ENCODE assay signal across 9 cellular contexts in genomic region chr2:113858764-113859163, GRCh38. TPM values are rescaled to one million over a fixed set of nuclear protein-coding genes. Genes with fewer than 3 reads are reported as not detected.
DNase-seq lines count a peak whose midpoint lies in the region; ATAC-seq and TF ChIP-seq lines count a peak whose summit lies in the region.
"Had no signal": no experiment of that assay in that cellular context is flagged by ENCODE, and none has a peak within 500 bp of the region (broad histone marks: within the 10 kb centered on the region; RNA-seq: fewer than 3 reads in every experiment).

No MANE protein-coding gene starts in this region.

- TF ChIP-seq CTCF in fibroblast of lung (conservative IDR thresholded peaks at IDR 0.05 in 1 of 2, IDR thresholded peaks at IDR 0.05 in 1 of 2; ENCODE audit: low read depth in 1 of 2, low read length in 2 of 2) (no peak), spleen (IDR thresholded peaks at IDR 0.05 in 8 of 11, conservative IDR thresholded peaks at IDR 0.05 in 3 of 11) (no peak), testis (IDR thresholded peaks at IDR 0.05) (no peak)

- intact Hi-C loops in spleen (cut with DNase I; ENCODE audit: low total_unique reads) (no loop called here), testis (cut with DNase I; ENCODE audit: low total_unique reads) (no loop called here)

- no peaks in the 10 kb centered on the region for H3K79me2 ChIP-seq in fibroblast of lung (ENCODE audit: control insufficient read depth, insufficient read depth, low read length)

- peak overlapping the region; percentile 79 for H3K27ac ChIP-seq in SJSA1
- H3K27ac ChIP-seq in fibroblast of lung (ENCODE audit: insufficient read depth, low read length) = peak overlapping the region; percentile 43
- peak overlapping the region; percentile 27 to 83 (median 58) for H3K27ac ChIP-seq in spleen
- H3K27ac ChIP-seq in testis = no peak overlapping the region

- no peak overlapping the region for H3K4me2 ChIP-seq in fibroblast of lung (ENCODE audit: extremely low read depth, insufficient read depth, low read length)

- H3K9me3 ChIP-seq in SJSA1 (replicated peaks) = no peaks in the 10 kb centered on the region
- no peaks in the 10 kb centered on the region for H3K9me3 ChIP-seq in fibroblast of lung (ENCODE audit: control insufficient read depth, insufficient read depth, low read depth, low read length)
- H3K9me3 ChIP-seq in spleen = no peaks in the 10 kb centered on the region
- H3K9me3 ChIP-seq in testis = no peaks in the 10 kb centered on the region

- DNase-seq in GOT3 (lab: John Stamatoyannopoulos, UW) (peak; percentile 18), SJSA1 (ENCODE audit: low read depth in 1 of 2, low spot score in 2 of 2) (peak; percentile 51 to 76), fibroblast of lung (ENCODE audit: low read depth in 2 of 2) (peak; percentile 84 to 93), spleen (no peak), hypothalamus (lab: John Stamatoyannopoulos, UW) (no peak), testis (no peak), mesenteric fat pad (ENCODE audit: low spot score) (no peak)
- DNase-seq: activated naive CD4-positive, alpha-beta T cell treated with Interleukin-2 at 50 U/mL for 16 hours had no signal

- no peak overlapping the region for H3K9ac ChIP-seq in fibroblast of lung (ENCODE audit: insufficient read depth, low read length)

- no peak for ATAC-seq in GM21619 (IDR thresholded peaks at IDR 0.05; ENCODE audit: unreplicated experiment)

- no peak overlapping the region for H3K4me3 ChIP-seq in SJSA1
- no peak overlapping the region for H3K4me3 ChIP-seq in fibroblast of lung (replicated peaks in 1 of 4; ENCODE audit: control extremely low read depth in 1 of 4, insufficient read depth in 1 of 4, low read depth in 3 of 4, low read length in 4 of 4)
- no peak overlapping the region for H3K4me3 ChIP-seq in spleen
- H3K4me3 ChIP-seq in testis = no peak overlapping the region

- no peak overlapping the region for H2AFZ ChIP-seq in fibroblast of lung (ENCODE audit: low read length)

- H3K4me1 ChIP-seq in SJSA1 (replicated peaks) = peaks cover 12% of the 10 kb centered on the region
- peaks cover 3% of the 10 kb centered on the region for H3K4me1 ChIP-seq in fibroblast of lung (ENCODE audit: control insufficient read depth, extremely low read depth, insufficient read depth, low read length)
- H3K4me1 ChIP-seq in spleen = peaks cover 3 to 94% (median 73%) of the 10 kb centered on the region in 6 donors
- H3K4me1 ChIP-seq in testis = no peaks in the 10 kb centered on the region

- H4K20me1 ChIP-seq in fibroblast of lung (ENCODE audit: control insufficient read depth, extremely low read depth, insufficient read depth, low read length) = no peaks in the 10 kb centered on the region

- WGBS in spleen, 5 donors = 87 to 91% (median 89%) methylated on average over 5 of the region's 5 CpGs
- 90 to 94% methylated on average over 5 of the region's 5 CpGs for WGBS in testis, 2 donors

- no peaks in the 10 kb centered on the region for H3K27me3 ChIP-seq in SJSA1 (replicated peaks)
- no peaks in the 10 kb centered on the region for H3K27me3 ChIP-seq in fibroblast of lung (ENCODE audit: control insufficient read depth, insufficient read depth, low read length)
- no peaks in the 10 kb centered on the region for H3K27me3 ChIP-seq in spleen (replicated peaks in 1 of 7)
- no peaks in the 10 kb centered on the region for H3K27me3 ChIP-seq in testis

- no peaks in the 10 kb centered on the region for H3K36me3 ChIP-seq in SJSA1
- no peaks in the 10 kb centered on the region for H3K36me3 ChIP-seq in fibroblast of lung (ENCODE audit: control insufficient read depth, insufficient read depth, low read length)
- no peaks in the 10 kb centered on the region for H3K36me3 ChIP-seq in spleen
- no peaks in the 10 kb centered on the region for H3K36me3 ChIP-seq in testis (ENCODE audit: low read depth, missing control alignments)

- TF ChIP-seq POLR2A in spleen (IDR thresholded peaks at IDR 0.05) = no peak
- TF ChIP-seq POLR2A in testis (IDR thresholded peaks at IDR 0.05) = no peak

RNA-seq across cellular contexts. Expression of gene ACTR3, which starts 31.1 kb away (rescaled TPM):
- total RNA-seq in SJSA1 (2014; rRNA removed; shearing (Covaris generic)) = 698 and 739 TPM in 2 replicates
- total RNA-seq in fibroblast of lung (120 and 177 TPM in 2 replicates), spleen (100 to 1,000 TPM; 186 to 488 (median 286) TPM), testis (100 to 1,000 TPM; 106 to 114 TPM), mesenteric fat pad (181 TPM)
- polyA plus RNA-seq in fibroblast of lung (450 and 479 TPM in 2 replicates), spleen (100 to 1,000 TPM in 2 of 3 donors, 10 to 100 TPM in 1; 75.5 to 118 (median 115) TPM), testis (ENCODE audit: insufficient read depth, low read depth, low replicate concordance) (180 TPM)
- polyA plus RNA-seq in fibroblast of lung (2012) = 337 and 355 TPM in 2 replicates
- polyA minus RNA-seq in fibroblast of lung (ENCODE audit: low replicate concordance) = 112 and 139 TPM in 2 replicates

Comparison
In these comparisons a context has a peak if more than half of its experiments do, and no peak if none do; other contexts are left out.
1. DNase-seq: peak in GOT3 (single experiment), SJSA1 (2 of 2) and fibroblast of lung (2 of 2); none in spleen (single experiment), hypothalamus (0 of 51), testis (single experiment) and mesenteric fat pad (single experiment).
2. H3K27ac ChIP-seq: peak in SJSA1 (single experiment), fibroblast of lung (single experiment) and spleen (8 of 8); none in testis (0 of 2).